9 cellular contexts compared by ENCODE assay signal in the genomic region with DNA sequence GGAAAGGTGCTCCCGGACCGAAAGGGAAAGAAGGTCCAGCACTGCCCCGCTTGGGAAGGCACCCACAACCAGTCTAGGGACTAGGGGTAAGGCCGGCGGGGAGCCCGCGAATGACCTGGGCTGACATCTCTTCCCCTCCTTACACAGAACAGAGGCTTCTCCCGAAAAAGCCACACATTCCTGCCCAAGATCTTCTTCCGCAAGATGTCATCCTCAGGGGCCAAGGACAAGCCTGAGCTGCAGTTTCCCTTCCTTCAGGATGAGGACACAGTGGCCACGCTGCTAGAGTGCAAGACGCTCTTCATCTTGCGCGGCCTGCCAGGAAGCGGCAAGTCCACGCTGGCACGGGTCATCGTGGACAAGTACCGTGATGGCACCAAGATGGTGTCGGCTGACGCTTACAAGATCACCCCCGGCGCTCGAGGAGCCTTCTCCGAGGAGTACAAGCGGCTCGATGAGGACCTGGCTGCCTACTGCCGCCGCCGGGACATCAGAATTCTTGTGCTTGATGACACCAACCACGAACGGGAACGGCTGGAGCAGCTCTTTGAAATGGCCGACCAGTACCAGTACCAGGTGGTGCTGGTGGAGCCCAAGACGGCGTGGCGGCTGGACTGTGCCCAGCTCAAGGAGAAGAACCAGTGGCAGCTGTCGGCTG. TPM values are rescaled to one million over a fixed set of nuclear protein-coding genes. Genes with fewer than 3 reads are reported as not detected.
DNase-seq lines count a peak whose midpoint lies in the region; ATAC-seq and TF ChIP-seq lines count a peak whose summit lies in the region.
"Had no signal": no experiment of that assay in that cellular context is flagged by ENCODE, and none has a peak within 500 bp of the region (broad histone marks: within the 10 kb centered on the region; RNA-seq: fewer than 3 reads in every experiment).

No MANE protein-coding gene starts in this region.

- TF ChIP-seq POLR2A in gastrocnemius medialis (IDR thresholded peaks at IDR 0.05) = no peak

- peak overlapping the region; percentile 72 to 92 (median 78) for H3K4me3 Mint-ChIP-seq in T-cell

- in situ Hi-C loops in GM23248 (cut with MboI) = loop anchor here (10.0 kb wide), 1 partner anchor 147 kb away; a partner anchor contains a TSS
- in situ Hi-C loops in gastrocnemius medialis (cut with MboI; ENCODE audit: low sequenced_read_pairs in 4 of 4) = loop anchor here in 2 of 4 donors (10.0 kb wide), 1 partner anchor 147 kb away; a partner anchor contains a TSS

- H3K79me2 ChIP-seq in GM23248 (ENCODE audit: insufficient read depth) = peaks cover 64% of the 10 kb centered on the region

- peak overlapping the region; percentile 87 for H3K27ac Mint-ChIP-seq in T-cell

- ATAC-seq in T-cell (replicated peaks in 1 of 4) = no peak
- no peak for ATAC-seq in gastrocnemius medialis
- no peak for ATAC-seq in GM21717 (IDR thresholded peaks at IDR 0.05; ENCODE audit: unreplicated experiment)

- H3K27ac ChIP-seq in GM23248 (peak overlapping the region; percentile 77; the same call in 1 of the 2 replicates), gastrocnemius medialis (peak overlapping the region; percentile 91 to 95 (median 92))

- no peaks in the 10 kb centered on the region for H4K20me1 ChIP-seq in GM23248 (ENCODE audit: insufficient read depth)

- H3K4me2 ChIP-seq in GM23248 (ENCODE audit: unreplicated experiment) = peak overlapping the region; percentile 71

- peak overlapping the region; percentile 95 for H3K9ac ChIP-seq in GM23248

- H3K4me1 ChIP-seq in GM23248 (ENCODE audit: insufficient read depth) (peaks cover 13% of the 10 kb centered on the region), gastrocnemius medialis (peaks cover 32 to 34% of the 10 kb centered on the region in 2 donors)

- H3K9me3 Mint-ChIP-seq in T-cell = no peaks in the 10 kb centered on the region

- H3K4me3 ChIP-seq in GM23248 (peak overlapping the region; percentile 88), fibroblast of the aortic adventitia (ENCODE audit: low read depth, low read length) (peak overlapping the region; percentile 85), gastrocnemius medialis (peak overlapping the region in 3 of 4 donors; percentile 90 to 97 (median 93))

- peaks cover 9% of the 10 kb centered on the region for H3F3A ChIP-seq in GM23248 (ENCODE audit: insufficient read depth)

- DNase-seq in GM23248 (no peak), T-cell (no peak), fibroblast of the aortic adventitia (ENCODE audit: low read depth) (no peak), gastrocnemius medialis (no peak), EL (no peak), NCI-H774 (lab: John Stamatoyannopoulos, UW) (no peak), DMS79 treated with DMSO at 0.1 percent for 48 hours (lab: John Stamatoyannopoulos, UW) (no peak)
- DNase-seq: NCI-H226 had no signal

- TF ChIP-seq CTCF in fibroblast of the aortic adventitia (IDR thresholded peaks at IDR 0.05; ENCODE audit: insufficient read depth, low read length) (no peak), gastrocnemius medialis (IDR thresholded peaks at IDR 0.05 in 4 of 5, conservative IDR thresholded peaks at IDR 0.05 in 1 of 5) (no peak)

- H3K9me2 ChIP-seq in GM23248 (ENCODE audit: insufficient read depth) = no peaks in the 10 kb centered on the region

- POLR2A ChIA-PET in T-cell (lab: Charles Lee) = no interaction called here

- H3K36me3 Mint-ChIP-seq in T-cell = peaks cover 9% of the 10 kb centered on the region

- CTCF ChIA-PET in T-cell (lab: Charles Lee) = interaction anchor here in 1 of 2 donors (1.0 kb wide), 1 partner anchor 149 kb away, joined by 3 read pairs; no protein-coding TSS in a partner anchor

- H3K9me3 ChIP-seq in GM23248 (ENCODE audit: low read depth) (no peaks in the 10 kb centered on the region), gastrocnemius medialis (no peaks in the 10 kb centered on the region)

- no peak overlapping the region for H2AFZ ChIP-seq in GM23248

- intact Hi-C loops in gastrocnemius medialis (cut with DNase I; ENCODE audit: low total_unique reads) = loop anchor here (2.0 kb wide), 3 partner anchors 49 to 187 kb away; a partner anchor contains a TSS

- peaks cover 46 to 53% (median 53%) of the 10 kb centered on the region in 3 donors for H3K4me1 Mint-ChIP-seq in T-cell

- WGBS in GM23248 (ENCODE audit: low coverage in 1 of 2, low lambda C conversion rate in 2 of 2, missing lambda C conversion rate in 2 of 2), 2 experiments = 91 to 92% methylated on average over 37 of the region's 37 CpGs

- H3K27me3 ChIP-seq in GM23248 (replicated peaks; ENCODE audit: insufficient read depth) (no peaks in the 10 kb centered on the region), gastrocnemius medialis (no peaks in the 10 kb centered on the region)

- H3K27me3 Mint-ChIP-seq in T-cell = no peaks in the 10 kb centered on the region

- H3K36me3 ChIP-seq in GM23248 (ENCODE audit: low read depth) (peaks cover 4% of the 10 kb centered on the region; the same call in 1 of the 2 replicates), gastrocnemius medialis (peaks cover 0 to 18% of the 10 kb centered on the region in 2 donors)

RNA-seq across cellular contexts. Expression of a gene that starts 1.5 kb away (rescaled TPM):
- 58.3 and 69.4 TPM in 2 replicates for total RNA-seq in GM23248 (2014; rRNA removed; shearing (Covaris generic))
- 103 and 107 TPM in 2 replicates for polyA plus RNA-seq in GM23248 (2016; fragmentation: Nextera tagmentation; extraction: Ambion mirVana)
- 10 to 100 TPM; 24.4 to 36.2 (median 34.3) TPM for total RNA-seq in T-cell
- total RNA-seq in fibroblast of the aortic adventitia (ENCODE audit: low replicate concordance) = 64.3 and 84.2 TPM in 2 replicates
- total RNA-seq in gastrocnemius medialis = 10 to 100 TPM; 15.1 to 26.2 (median 20.4) TPM

RNA-seq across cellular contexts. Expression of a gene that starts 37.6 kb away (rescaled TPM):
- 0.25 and 0.54 TPM in 2 replicates for total RNA-seq in GM23248 (2014; rRNA removed; shearing (Covaris generic))
- polyA plus RNA-seq in GM23248 (2016; fragmentation: Nextera tagmentation; extraction: Ambion mirVana) = 0.81 and 1.4 TPM in 2 replicates
- total RNA-seq in T-cell (1 to 10 TPM in 1 of 5 donors, under 1 TPM in 3, not detected in 1; 0.22 to 2.0 (median 0.39) TPM), fibroblast of the aortic adventitia (ENCODE audit: low replicate concordance) (0.16 and 1.2 TPM in 2 replicates), gastrocnemius medialis (1 to 10 TPM in 1 of 4 donors, under 1 TPM in 2, not detected in 1; 0.13 to 1.3 (median 0.20) TPM)

RNA-seq across cellular contexts. Expression of a gene that starts 49.2 kb away (rescaled TPM):
- total RNA-seq in GM23248 (2014; rRNA removed; shearing (Covaris generic)) = 61.6 and 71.3 TPM in 2 replicates
- 69.3 and 73.5 TPM in 2 replicates for polyA plus RNA-seq in GM23248 (2016; fragmentation: Nextera tagmentation; extraction: Ambion mirVana)
- total RNA-seq in T-cell (100 to 1,000 TPM; 107 to 129 (median 112) TPM), fibroblast of the aortic adventitia (ENCODE audit: low replicate concordance) (58.0 and 131 TPM in 2 replicates), gastrocnemius medialis (10 to 100 TPM; 64.4 to 78.9 (median 66.4) TPM)

RNA-seq across cellular contexts. Expression of a gene that starts 49.3 kb away (rescaled TPM):
- total RNA-seq in GM23248 (2014; rRNA removed; shearing (Covaris generic)) = 139 and 144 TPM in 2 replicates
- 101 TPM in 2 replicates for polyA plus RNA-seq in GM23248 (2016; fragmentation: Nextera tagmentation; extraction: Ambion mirVana)
- total RNA-seq in T-cell (100 to 1,000 TPM in 1 of 5 donors, 10 to 100 TPM in 4; 69.1 to 101 (median 96.3) TPM), fibroblast of the aortic adventitia (ENCODE audit: low replicate concordance) (64.1 and 159 TPM in 2 replicates), gastrocnemius medialis (10 to 100 TPM; 20.8 to 35.0 (median 30.7) TPM)

RNA-seq across cellular contexts. Expression of a gene that starts 51.8 kb away (rescaled TPM):
- 70.8 and 71.2 TPM in 2 replicates for total RNA-seq in GM23248 (2014; rRNA removed; shearing (Covaris generic))
- polyA plus RNA-seq in GM23248 (2016; fragmentation: Nextera tagmentation; extraction: Ambion mirVana) = 66.5 and 67.5 TPM in 2 replicates
- 10 to 100 TPM; 11.0 to 19.6 (median 18.4) TPM for total RNA-seq in T-cell
- total RNA-seq in fibroblast of the aortic adventitia (ENCODE audit: low replicate concordance) = 17.1 and 27.1 TPM in 2 replicates
- total RNA-seq in gastrocnemius medialis = 10 to 100 TPM; 48.8 to 77.0 (median 63.4) TPM
